Comparison of ENCODE assay signal across 27 cellular contexts in the genomic region with DNA sequence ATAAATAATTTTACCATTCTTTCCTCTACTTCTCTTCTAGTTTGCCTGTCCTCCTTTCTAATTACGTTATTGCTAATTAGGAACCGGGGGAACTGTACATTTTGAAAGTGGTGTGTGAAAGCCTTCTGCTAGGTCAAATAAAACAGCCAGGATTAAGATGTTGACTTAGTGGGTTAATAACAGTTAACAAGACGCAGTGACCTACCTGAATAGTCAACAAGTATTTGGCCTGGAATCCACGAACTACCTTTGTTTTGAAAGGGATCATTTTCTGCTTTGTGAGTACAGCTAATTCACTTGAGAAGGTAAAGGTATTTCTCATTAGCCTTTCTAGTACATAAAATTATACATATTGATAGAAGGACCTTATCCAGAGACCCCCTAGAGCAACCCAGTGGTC.
"Had no signal": no experiment of that assay in that cellular context is flagged by ENCODE, and none has a peak within 500 bp of the region (broad histone marks: within the 10 kb centered on the region; RNA-seq: fewer than 3 reads in every experiment).

No MANE protein-coding gene starts in this region.

- ATAC-seq: activated CD8-positive, alpha-beta T cell treated with anti-CD3 and anti-CD28 coated beads for 36 hours; activated naive CD8-positive, alpha-beta T cell treated with anti-CD3 and anti-CD28 coated beads, Interleukin-2, amount 50 U/mL, for 24 hours; esophagus mucosa; left colon; stimulated activated effector memory CD8-positive, alpha-beta T cell treated with anti-CD3 and anti-CD28 coated beads, Interleukin-12 subunit alpha, Interleukin-12 subunit beta, amount 100 ng/mL, for 72 hours; stimulated activated naive CD8-positive, alpha-beta T cell treated with anti-CD3 and anti-CD28 coated beads, Interleukin-15, amount 100 ng/mL, for 72 hours had no signal

- H3K4me1 ChIP-seq: breast epithelium, sigmoid colon, suprapubic skin, transverse colon had no signal

- H3K27ac ChIP-seq: breast epithelium, neutrophil, sigmoid colon, suprapubic skin, transverse colon had no signal

- H3K4me3 ChIP-seq: breast epithelium, sigmoid colon, suprapubic skin, transverse colon had no signal

- DNase-seq: activated B cell treated with CpG ODN at 0.5 μM for 24 hours; activated CD4-positive, alpha-beta T cell treated with anti-CD3 and anti-CD28 coated beads, Interleukin-2, amount 50 U/mL, for 1 hour; activated CD8-positive, alpha-beta T cell treated with anti-CD3 and anti-CD28 coated beads for 36 hours; activated naive CD8-positive, alpha-beta T cell treated with anti-CD3 and anti-CD28 coated beads, Interleukin-2, amount 50 U/mL, for 24 hours; activated T-cell treated with anti-CD3 and anti-CD28 coated beads, Interleukin-2, amount 50 U/mL, for 48 hours; amygdala; central memory CD4-positive, alpha-beta T cell; endodermal cell; foreskin fibroblast; head of caudate nucleus; hippocampal formation; kidney; left colon; naive B cell; nephron progenitor cell; retina; sigmoid colon; small intestine; stimulated activated CD4-positive, alpha-beta T cell treated with anti-CD3 and anti-CD28 coated beads, Interleukin-4, amount 100 ng/mL, for 24 hours; stimulated activated naive CD8-positive, alpha-beta T cell treated with anti-CD3 and anti-CD28 coated beads, Interleukin-15, amount 100 ng/mL, for 72 hours; T-helper 2 cell; transverse colon had no signal

- H3K9me3 ChIP-seq: breast epithelium, neutrophil, sigmoid colon, suprapubic skin, transverse colon had no signal

- H3K27me3 ChIP-seq: breast epithelium, neutrophil, sigmoid colon, suprapubic skin, transverse colon had no signal

- H3K36me3 ChIP-seq: breast epithelium, neutrophil, sigmoid colon, suprapubic skin, transverse colon had no signal
